11 cellular contexts compared by ENCODE assay signal in genomic region chr2:128408349-128409305, GRCh38.
A peak's percentile ranks its signal among the peaks of the same experiment; 100 is the strongest.
DNase-seq lines count a peak whose midpoint lies in the region; ATAC-seq, FAIRE-seq and TF ChIP-seq lines count a peak whose summit lies in the region.
"Had no signal": no experiment of that assay in that cellular context is flagged by ENCODE, and none has a peak within 500 bp of the region (broad histone marks: within the 10 kb centered on the region; RNA-seq: fewer than 3 reads in every experiment).

No MANE protein-coding gene starts in this region.

- H3K18ac ChIP-seq in IMR-90 (ENCODE audit: low read depth, low read length) (peak overlapping the region; percentile 51), H1 (ENCODE audit: extremely low read depth, low read length) (peak overlapping the region; percentile 87), mesenchymal stem cell (ENCODE audit: low read depth in 1 of 2, low read length in 2 of 2) (peak overlapping the region; percentile 40 to 82)

- H3K79me1 ChIP-seq in IMR-90 (ENCODE audit: low read depth in 1 of 2, low read length in 2 of 2): no peaks in the 10 kb centered on the region
- no peaks in the 10 kb centered on the region for H3K79me1 ChIP-seq in H1 (ENCODE audit: low read depth, low read length)
- H3K79me1 ChIP-seq in mesenchymal stem cell (replicated peaks; ENCODE audit: low read length, poor library complexity, severe bottlenecking): no peaks in the 10 kb centered on the region

- H3K79me2 ChIP-seq in H1 (ENCODE audit: control insufficient read depth in 1 of 2, insufficient read depth in 2 of 2, low read length in 2 of 2): no peaks in the 10 kb centered on the region

- TF ChIP-seq CTCF in IMR-90 (conservative IDR thresholded peaks at IDR 0.05; ENCODE audit: low read depth, low read length) (no peak), H1 (IDR thresholded peaks at IDR 0.05; ENCODE audit: control extremely low read depth in 1 of 3, insufficient read depth in 1 of 3, low read depth in 1 of 3, low read length in 3 of 3) (no peak)

- H3K27ac ChIP-seq in IMR-90 (ENCODE audit: insufficient read depth, low read length): peak overlapping the region; percentile 53; the same call in 1 of the 2 replicates
- no peak overlapping the region; the same call in 1 of the 2 replicates for H3K27ac ChIP-seq in H1 (ENCODE audit: low read depth, low read length)
- H3K27ac ChIP-seq in mesenchymal stem cell (ENCODE audit: low read length, poor library complexity, severe bottlenecking): no peak overlapping the region
- H3K27ac ChIP-seq: psoas muscle had no signal

- no peak overlapping the region for H3K4me3 ChIP-seq in IMR-90 (ENCODE audit: insufficient read depth, low read depth, low read length)
- no peak overlapping the region for H3K4me3 ChIP-seq in H1 (ENCODE audit: extremely low read depth in 1 of 4, insufficient read depth in 2 of 4, low read depth in 3 of 4, low read length in 4 of 4)
- peak overlapping the region in 1 of 2 experiments; percentile 42 for H3K4me3 ChIP-seq in mesenchymal stem cell (ENCODE audit: insufficient read depth in 1 of 2, low read depth in 1 of 2, low read length in 2 of 2)
- H3K4me3 ChIP-seq: body of pancreas, psoas muscle had no signal

- no peak for TF ChIP-seq RAD21 in IMR-90 (IDR thresholded peaks at IDR 0.05; ENCODE audit: low read length)
- TF ChIP-seq RAD21 in H1 (IDR thresholded peaks at IDR 0.05 in 1 of 2, conservative IDR thresholded peaks at IDR 0.05 in 1 of 2; ENCODE audit: low read depth in 2 of 2, low read length in 2 of 2): no peak

- TF ChIP-seq POLR2A in IMR-90 (IDR thresholded peaks at IDR 0.05; ENCODE audit: low read depth, low read length) (no peak), H1 (IDR thresholded peaks at IDR 0.05; ENCODE audit: control extremely low read depth in 1 of 2, low read depth in 2 of 2, low read length in 2 of 2) (no peak)

- POLR2A ChIA-PET in IMR-90 (lab: Charles Lee; ENCODE audit: unreplicated experiment): no interaction called here
- POLR2A ChIA-PET in H1 (lab: Charles Lee; ENCODE audit: partially characterized antibody): no interaction called here

- in situ Hi-C loops in IMR-90 (cut with MboI; ENCODE audit: low sequenced_read_pairs): no loop called here

- no peak overlapping the region for H3K9ac ChIP-seq in IMR-90 (ENCODE audit: low read depth, low read length)
- no peak overlapping the region for H3K9ac ChIP-seq in H1 (replicated peaks in 1 of 4; ENCODE audit: extremely low read depth in 1 of 4, low read depth in 3 of 4, low read length in 3 of 4)
- H3K9ac ChIP-seq in mesenchymal stem cell (ENCODE audit: low read length): peak overlapping the region; percentile 63

- H2BK20ac ChIP-seq in IMR-90 (ENCODE audit: low read depth, low read length) (peak overlapping the region; percentile 96), H1 (ENCODE audit: low read length) (no peak overlapping the region; the same call in 1 of the 2 replicates)

- WGBS in IMR-90 (ENCODE audit: extremely low coverage in 2 of 2, insufficient read length in 1 of 2), 2 experiments: 77% methylated on average over 6 of the region's 17 CpGs; no CpG with 5 or more reads in 1 of the 2 experiments
- 84% methylated on average over 16 of the region's 17 CpGs; no CpG with 5 or more reads in 1 of the 2 experiments for WGBS in H1 (ENCODE audit: extremely low coverage in 1 of 2, insufficient coverage in 1 of 2, insufficient read length in 1 of 2, insufficient replicate concordance in 2 of 2, low coverage in 1 of 2, low lambda C conversion rate in 2 of 2, missing lambda C conversion rate in 1 of 2), 2 experiments
- WGBS in mesenchymal stem cell: 71% methylated on average over 16 of the region's 17 CpGs

- H3K36me3 ChIP-seq in IMR-90 (ENCODE audit: control insufficient read depth, insufficient read depth, low read length) (no peaks in the 10 kb centered on the region), H1 (ENCODE audit: control insufficient read depth in 2 of 4, insufficient read depth in 4 of 4, low read length in 3 of 4) (no peaks in the 10 kb centered on the region), mesenchymal stem cell (ENCODE audit: control insufficient read depth in 1 of 2, insufficient read depth in 2 of 2, low read depth in 1 of 2, low read length in 2 of 2) (no peaks in the 10 kb centered on the region)

- H2BK5ac ChIP-seq in IMR-90 (ENCODE audit: low read depth, low read length, poor library complexity, severe bottlenecking) (peak overlapping the region; percentile 72), H1 (ENCODE audit: low read depth, low read length) (no peak overlapping the region), mesenchymal stem cell (ENCODE audit: low read depth, low read length, poor library complexity, severe bottlenecking) (no peak overlapping the region)

- dilution Hi-C loops in IMR-90 (cut with HindIII; ENCODE audit: low sequenced_read_pairs, unreplicated experiment): no loop called here

- no peaks in the 10 kb centered on the region for H3K23me2 ChIP-seq in H1 (ENCODE audit: low read depth, low read length)

- H4K91ac ChIP-seq in IMR-90 (ENCODE audit: insufficient read depth, low read depth, low read length): peak overlapping the region; percentile 95
- H4K91ac ChIP-seq in H1 (replicated peaks; ENCODE audit: insufficient read length, low read length): no peak overlapping the region
- H4K91ac ChIP-seq in mesenchymal stem cell (ENCODE audit: low read length): peak overlapping the region; percentile 55

- no peak for FAIRE-seq in H1 (lab: Jason Lieb, UNC)

- no peak for TF ChIP-seq EP300 in H1 (IDR thresholded peaks at IDR 0.05; ENCODE audit: borderline replicate concordance in 1 of 2, low read depth in 2 of 2, low read length in 2 of 2)

- H3K56ac ChIP-seq in IMR-90 (ENCODE audit: extremely low read depth, insufficient read depth, low read length) (peak overlapping the region; percentile 41; the same call in 1 of the 2 replicates), H1 (replicated peaks; ENCODE audit: insufficient read length, low read depth, low read length) (no peak overlapping the region)

- H3K4ac ChIP-seq in IMR-90 (ENCODE audit: low read depth, low read length): peak overlapping the region; percentile 92
- H3K4ac ChIP-seq in H1 (replicated peaks; ENCODE audit: insufficient read length, low read depth, low read length): no peak overlapping the region
- H3K4ac ChIP-seq in mesenchymal stem cell (ENCODE audit: low read depth in 1 of 2, low read length in 2 of 2): peak overlapping the region; percentile 40 to 66

- peak overlapping the region; percentile 96 for H3K14ac ChIP-seq in IMR-90 (replicated peaks; ENCODE audit: low read depth, low read length)
- H3K14ac ChIP-seq in H1 (ENCODE audit: insufficient read length): no peak overlapping the region
- H3K14ac ChIP-seq in mesenchymal stem cell (ENCODE audit: low read length in 2 of 2): no peak overlapping the region

- no peaks in the 10 kb centered on the region for H3K27me3 ChIP-seq in IMR-90 (ENCODE audit: control insufficient read depth, insufficient read depth, low read length)
- H3K27me3 ChIP-seq in H1 (replicated peaks in 1 of 4; ENCODE audit: control insufficient read depth in 3 of 4, extremely low read depth in 1 of 4, insufficient read depth in 3 of 4, low read length in 3 of 4): no peaks in the 10 kb centered on the region
- no peaks in the 10 kb centered on the region for H3K27me3 ChIP-seq in mesenchymal stem cell (ENCODE audit: control insufficient read depth in 1 of 2, insufficient read depth in 1 of 2, low read length in 2 of 2)
- H3K27me3 ChIP-seq: body of pancreas had no signal

- H4K20me1 ChIP-seq in IMR-90 (ENCODE audit: insufficient read depth, low read length) (no peaks in the 10 kb centered on the region), H1 (replicated peaks in 1 of 2; ENCODE audit: control insufficient read depth in 1 of 2, insufficient read depth in 2 of 2, low read length in 2 of 2) (no peaks in the 10 kb centered on the region)

- H4K8ac ChIP-seq in IMR-90 (ENCODE audit: low read depth in 2 of 2, low read length in 2 of 2) (peak overlapping the region; percentile 44 to 94), H1 (ENCODE audit: extremely low read depth, insufficient read depth, low read length) (peak overlapping the region; percentile 62; the same call in 1 of the 2 replicates), mesenchymal stem cell (ENCODE audit: low read length) (peak overlapping the region; percentile 87)

- CTCF ChIA-PET in IMR-90 (lab: Yijun Ruan, JAX): interaction anchor here (0.5 kb wide), 1 partner anchor 262 kb away, joined by 4 read pairs; no protein-coding TSS in a partner anchor
- CTCF ChIA-PET in H1 (lab: Charles Lee; ENCODE audit: partially characterized antibody): interaction anchor here (0.6 kb wide), 1 partner anchor 1255 kb away, joined by 3 read pairs; no protein-coding TSS in a partner anchor

- intact Hi-C loops in IMR-90 (cut with micrococcal nuclease): no loop called here

- H2AFZ ChIP-seq in IMR-90 (replicated peaks; ENCODE audit: low read length, poor library complexity) (peak overlapping the region; percentile 94), H1 (ENCODE audit: low read length) (peak overlapping the region; percentile 80; the same call in 1 of the 2 replicates), mesenchymal stem cell (ENCODE audit: low read depth, low read length) (no peak overlapping the region)

- ATAC-seq in IMR-90 (ENCODE audit: low read depth): peak; percentile 87
- ATAC-seq in HG03175 (IDR thresholded peaks at IDR 0.05; ENCODE audit: unreplicated experiment): no peak
- ATAC-seq: body of pancreas, psoas muscle had no signal

- peaks cover 10% of the 10 kb centered on the region for H3K4me1 ChIP-seq in IMR-90 (ENCODE audit: control insufficient read depth, insufficient read depth, low read length)
- H3K4me1 ChIP-seq in H1 (replicated peaks in 1 of 4; ENCODE audit: control insufficient read depth in 3 of 4, insufficient read depth in 4 of 4, low read length in 3 of 4): peaks cover 0 to 18% (median 10%) of the 10 kb centered on the region in 4 experiments; a peak in 6 of 7 replicates
- H3K4me1 ChIP-seq in mesenchymal stem cell (ENCODE audit: control insufficient read depth, insufficient read depth, low read depth, low read length): peaks cover 12% of the 10 kb centered on the region
- H3K4me1 ChIP-seq: psoas muscle had no signal

- DNase-seq in AG08396 (ENCODE audit: low spot score) (peak; percentile 82), IMR-90 (peak; percentile 86), H1 (ENCODE audit: low read depth in 1 of 2, low spot score in 2 of 2) (peak in 1 of 2 experiments; percentile 40), mesenchymal stem cell (peak; percentile 58), activated gamma-delta T cell treated with Interleukin-2 at 50 U/mL for 16 hours (no peak), NCI-H69 (lab: John Stamatoyannopoulos, UW) (no peak)
- no peak for DNase-seq in NK-92 treated with Interleukin-12 subunit alpha and Interleukin-12 subunit beta, amount 100 ng/mL, for 24 hours (lab: John Stamatoyannopoulos, UW)
- DNase-seq: NCI-H2227 treated with DMSO at 0.1 percent for 48 hours had no signal

- no TSS peak for BruUV-seq in IMR-90 (replicated peaks; lab: Mats Ljungman, UMichigan)

- peak overlapping the region; percentile 75 for H4K5ac ChIP-seq in IMR-90 (ENCODE audit: low read depth, low read length)
- H4K5ac ChIP-seq in H1 (ENCODE audit: insufficient read length, low read depth, low read length): no peak overlapping the region

- H2BK12ac ChIP-seq in H1 (ENCODE audit: low read depth, low read length) (peak overlapping the region; percentile 50; the same call in 1 of the 2 replicates), mesenchymal stem cell (ENCODE audit: low read length in 2 of 2) (peak overlapping the region; percentile 14 to 50)

- H3K4me2 ChIP-seq in IMR-90 (ENCODE audit: low read depth, low read length) (no peak overlapping the region), H1 (ENCODE audit: insufficient read depth in 1 of 2, low read depth in 2 of 2, low read length in 2 of 2) (no peak overlapping the region), mesenchymal stem cell (ENCODE audit: low read length, poor library complexity, severe bottlenecking) (no peak overlapping the region)

- H2BK120ac ChIP-seq in IMR-90 (ENCODE audit: low read depth, low read length) (peak overlapping the region; percentile 98), H1 (replicated peaks; ENCODE audit: low read depth, low read length) (peak overlapping the region; percentile 28), mesenchymal stem cell (ENCODE audit: low read depth, low read length) (peak overlapping the region; percentile 83)

- H2AK9ac ChIP-seq in IMR-90 (replicated peaks; ENCODE audit: low read depth, low read length, poor library complexity): peak overlapping the region; percentile 94

- H3K9me3 ChIP-seq in IMR-90 (ENCODE audit: control insufficient read depth, insufficient read depth, low read length) (no peaks in the 10 kb centered on the region), H1 (ENCODE audit: insufficient read depth in 2 of 2, low read depth in 1 of 2, low read length in 1 of 2) (no peaks in the 10 kb centered on the region), mesenchymal stem cell (ENCODE audit: control insufficient read depth, low read length) (no peaks in the 10 kb centered on the region)
- H3K9me3 ChIP-seq: body of pancreas, psoas muscle had no signal

- H2AK5ac ChIP-seq in IMR-90 (ENCODE audit: low read depth, low read length) (peak overlapping the region; percentile 93), H1 (ENCODE audit: low read depth, low read length) (peak overlapping the region; percentile 39; the same call in 1 of the 2 replicates), mesenchymal stem cell (ENCODE audit: low read length, severe bottlenecking) (no peak overlapping the region)

- peak overlapping the region; percentile 92; the same call in 2 of the 3 replicates for H2BK15ac ChIP-seq in IMR-90 (ENCODE audit: low read depth, low read length)
- H2BK15ac ChIP-seq in H1 (ENCODE audit: low read length): no peak overlapping the region
- peak overlapping the region; percentile 37 for H2BK15ac ChIP-seq in mesenchymal stem cell (ENCODE audit: low read depth, poor library complexity, severe bottlenecking)

- peaks cover 16% of the 10 kb centered on the region; the same call in 1 of the 2 replicates for H3K9me1 ChIP-seq in IMR-90 (ENCODE audit: insufficient read depth, low read length)

- H3K23ac ChIP-seq in IMR-90 (ENCODE audit: low read depth, low read length) (peak overlapping the region; percentile 90), H1 (ENCODE audit: insufficient read length) (no peak overlapping the region), mesenchymal stem cell (ENCODE audit: low read length in 2 of 2) (no peak overlapping the region)

Comparison
In these comparisons a context has a peak if more than half of its experiments do, and no peak if none do; other contexts are left out.
1. DNase-seq: peak in AG08396 (single experiment), IMR-90 (single experiment) and mesenchymal stem cell (single experiment); none in activated gamma-delta T cell treated with Interleukin-2 at 50 U/mL for 16 hours (single experiment), NK-92 treated with Interleukin-12 subunit alpha and Interleukin-12 subunit beta, amount 100 ng/mL, for 24 hours (single experiment) and NCI-H69 (single experiment).
2. H2BK120ac ChIP-seq: peak in every context shown above with its lines; median percentile 98 in IMR-90; 83 in mesenchymal stem cell; 28 in H1.
3. Peak in every context shown above with its lines, with median percentiles within 50 percentile points of each other: H3K18ac ChIP-seq and H4K8ac ChIP-seq.